In genomic region chr7:26865094-26865388, GRCh38 we compare ENCODE assay signal across 8 cellular contexts. TPM values are rescaled to one million over a fixed set of nuclear protein-coding genes. Genes with fewer than 3 reads are reported as not detected.
DNase-seq lines count a peak whose midpoint lies in the region; ATAC-seq, FAIRE-seq and TF ChIP-seq lines count a peak whose summit lies in the region.

No MANE protein-coding gene starts in this region.

- no peaks in the 10 kb centered on the region for H3K9me2 ChIP-seq in Loucy (replicated peaks; ENCODE audit: low read depth, low read length)

- TF ChIP-seq POLR2A in H54 (IDR thresholded peaks at IDR 0.05; ENCODE audit: low read depth, low read length) (no peak), upper lobe of left lung (IDR thresholded peaks at IDR 0.05) (no peak)

- TF ChIP-seq EP300 in upper lobe of left lung (IDR thresholded peaks at IDR 0.05) = no peak

- H3K9me3 ChIP-seq in Loucy (ENCODE audit: insufficient read depth, low read depth, low read length) (no peaks in the 10 kb centered on the region), colonic mucosa (no peaks in the 10 kb centered on the region), upper lobe of left lung (no peaks in the 10 kb centered on the region)

- H2AFZ ChIP-seq in Loucy (ENCODE audit: low read length) = peak overlapping the region; percentile 90

- H4K20me1 ChIP-seq in Loucy (ENCODE audit: insufficient read depth, low read length, poor library complexity, severe bottlenecking) = no peaks in the 10 kb centered on the region

- H3K4me1 ChIP-seq in Loucy (ENCODE audit: insufficient read depth, low read length, poor library complexity, severe bottlenecking) = peaks cover 39% of the 10 kb centered on the region
- no peaks in the 10 kb centered on the region for H3K4me1 ChIP-seq in colonic mucosa
- H3K4me1 ChIP-seq in upper lobe of left lung = peaks cover 0 to 28% (median 11%) of the 10 kb centered on the region in 4 donors

- H3K27me3 ChIP-seq in Loucy (ENCODE audit: insufficient read depth, low read length, poor library complexity, severe bottlenecking) = no peaks in the 10 kb centered on the region
- H3K27me3 ChIP-seq in colonic mucosa = no peaks in the 10 kb centered on the region
- no peaks in the 10 kb centered on the region for H3K27me3 ChIP-seq in upper lobe of left lung

- intact Hi-C loops in colonic mucosa (cut with DNase I) = no loop called here

- peaks cover 16% of the 10 kb centered on the region for H3K4me1 Mint-ChIP-seq in memory B cell

- peaks cover 2% of the 10 kb centered on the region for H3K36me3 Mint-ChIP-seq in memory B cell

- no peaks in the 10 kb centered on the region for H3K36me3 ChIP-seq in Loucy (ENCODE audit: insufficient read depth, low read length)
- H3K36me3 ChIP-seq in colonic mucosa = no peaks in the 10 kb centered on the region
- H3K36me3 ChIP-seq in upper lobe of left lung = no peaks in the 10 kb centered on the region

- ATAC-seq in GM18519 (IDR thresholded peaks at IDR 0.05; ENCODE audit: low FRiP score, unreplicated experiment) (peak; percentile 27), memory B cell (ENCODE audit: low read depth) (peak; percentile 28), upper lobe of left lung (ENCODE audit: low FRiP score in 2 of 2) (peak; percentile 68 to 77)

- H3K9me3 Mint-ChIP-seq in memory B cell = no peaks in the 10 kb centered on the region

- no peak for FAIRE-seq in H54 (lab: Jason Lieb, UNC)

- H3K4me3 Mint-ChIP-seq in memory B cell = peak overlapping the region; percentile 99

- no peaks in the 10 kb centered on the region for H3K27me3 Mint-ChIP-seq in memory B cell

- H3K9ac ChIP-seq in Loucy (ENCODE audit: low read depth, low read length, poor library complexity, severe bottlenecking) = peak overlapping the region; percentile 72
- peak overlapping the region; percentile 60 to 99 for H3K9ac ChIP-seq in colonic mucosa (ENCODE audit: low read depth in 2 of 2, low read length in 2 of 2)

- TF ChIP-seq CTCF in Loucy (conservative IDR thresholded peaks at IDR 0.05; ENCODE audit: low read length) = no peak
- TF ChIP-seq CTCF in colonic mucosa (IDR thresholded peaks at IDR 0.05) = no peak
- TF ChIP-seq CTCF in upper lobe of left lung (IDR thresholded peaks at IDR 0.05) = no peak

- WGBS in upper lobe of left lung, 2 donors = 3% methylated on average over 11 of the region's 11 CpGs

- peak overlapping the region; percentile 98 for H3K27ac ChIP-seq in colonic mucosa
- peak overlapping the region; percentile 94 to 99 (median 97) for H3K27ac ChIP-seq in upper lobe of left lung

- H3K4me3 ChIP-seq in Loucy (ENCODE audit: low read length, poor library complexity, severe bottlenecking) (peak overlapping the region; percentile 95), colonic mucosa (peak overlapping the region; percentile 41), upper lobe of left lung (peak overlapping the region; percentile 52 to 74 (median 64))

- H3K4me2 ChIP-seq in Loucy (ENCODE audit: low read depth, low read length, poor library complexity, severe bottlenecking) = peak overlapping the region; percentile 78

- no peaks in the 10 kb centered on the region for H3F3A ChIP-seq in Loucy (ENCODE audit: low read depth)

- DNase-seq in H54 (ENCODE audit: insufficient read length, low spot score) (peak; percentile 59), colonic mucosa (no peak), memory B cell (ENCODE audit: low spot score in 2 of 2) (no peak), upper lobe of left lung (peak; percentile 76 to 82), NCI-H1417 treated with DMSO at 0.1 percent for 48 hours (lab: John Stamatoyannopoulos, UW) (no peak), NCI-H345 (lab: John Stamatoyannopoulos, UW) (no peak)

- H3K27ac Mint-ChIP-seq in memory B cell = peak overlapping the region; percentile 99

- peaks cover 43% of the 10 kb centered on the region for H3K79me2 ChIP-seq in Loucy (ENCODE audit: insufficient read depth, low read length)

RNA-seq across cellular contexts. Expression of gene SKAP2, which starts 0.7 kb away (rescaled TPM):
- total RNA-seq in colonic mucosa (10 to 100 TPM; 41.6 to 46.9 TPM), upper lobe of left lung (10 to 100 TPM; 21.7 to 57.2 (median 32.6) TPM)

Comparison
In these comparisons a context has a peak if more than half of its experiments do, and no peak if none do; other contexts are left out.
1. DNase-seq: peak in H54 (single experiment) and upper lobe of left lung (2 of 2); none in colonic mucosa (single experiment), memory B cell (0 of 2), NCI-H1417 treated with DMSO at 0.1 percent for 48 hours (single experiment) and NCI-H345 (single experiment).
2. H3K4me3 ChIP-seq: peak in every context shown above with its lines; median percentile 95 in Loucy; 64 in upper lobe of left lung; 41 in colonic mucosa.
3. Peak in every context shown above with its lines, with median percentiles within 50 percentile points of each other: ATAC-seq.